In genomic region chr2:127910415-127910814, GRCh38 we compare ENCODE assay signal across 2 cellular contexts.
TF ChIP-seq lines count a peak whose summit lies in the region.

No MANE protein-coding gene starts in this region.

TF ChIP-seq in HEK293, 187 proteins besides CTCF, POLR2A, EP300 and RAD21:
- TF ChIP-seq ZNF146 (tag by site-specific recombination; IDR thresholded peaks at IDR 0.05), result peak; percentile 54; the same call in 1 of the 2 replicates
- TF ChIP-seq ZNF621 (tag by site-specific recombination; IDR thresholded peaks at IDR 0.05), result no peak

TF ChIP-seq in K562, 482 proteins besides CTCF, POLR2A, EP300 and RAD21:
- TF ChIP-seq BCOR (IDR thresholded peaks at IDR 0.05) (peak; percentile 64; the same call in 1 of the 2 replicates), ZNF445 (CRISPR knock-in tag; IDR thresholded peaks at IDR 0.05; ENCODE audit: low read depth) (no peak), RBM25 (IDR thresholded peaks at IDR 0.05; ENCODE audit: low read depth, low read length, severe bottlenecking) (peak; percentile 79), KDM1A (IDR thresholded peaks at IDR 0.05) (peak; percentile 32 to 43; a peak in 2 of 4 replicates), ZNF146 (CRISPR knock-in tag; IDR thresholded peaks at IDR 0.05; ENCODE audit: unreplicated experiment) (peak; percentile 93), MAFK (IDR thresholded peaks at IDR 0.05; ENCODE audit: low read length) (no peak)
